14 cellular contexts compared by ENCODE assay signal in genomic region chr10:11232222-11232961, GRCh38.
A peak's percentile ranks its signal among the peaks of the same experiment; 100 is the strongest.
DNase-seq lines count a peak whose midpoint lies in the region; ATAC-seq and TF ChIP-seq lines count a peak whose summit lies in the region.
"Had no signal": no experiment of that assay in that cellular context is flagged by ENCODE, and none has a peak within 500 bp of the region (broad histone marks: within the 10 kb centered on the region; RNA-seq: fewer than 3 reads in every experiment).

No MANE protein-coding gene starts in this region.

- no peak overlapping the region for H3K4me3 Mint-ChIP-seq in activated CD4-positive, alpha-beta T cell treated with anti-CD3 and anti-CD28 coated beads, Interleukin-2, amount 10 ng/mL, durations not matched to agents 7 days and 5 days
- peak overlapping the region; percentile 3 to 65 (median 31) for H3K4me3 Mint-ChIP-seq in naive thymus-derived CD4-positive, alpha-beta T cell

- no peak overlapping the region for H3K27ac ChIP-seq in naive thymus-derived CD4-positive, alpha-beta T cell (ENCODE audit: low read depth, low read length)
- H3K27ac ChIP-seq: SK-N-MC, stomach had no signal

- H3K9me3 Mint-ChIP-seq in activated CD4-positive, alpha-beta T cell treated with anti-CD3 and anti-CD28 coated beads, Interleukin-2, amount 10 ng/mL, durations not matched to agents 7 days and 5 days = no peaks in the 10 kb centered on the region
- no peaks in the 10 kb centered on the region for H3K9me3 Mint-ChIP-seq in naive thymus-derived CD4-positive, alpha-beta T cell

- POLR2A ChIA-PET in activated CD4-positive, alpha-beta T cell treated with anti-CD3 and anti-CD28 coated beads, Interleukin-2, amount 10 ng/mL, durations not matched to agents 7 days and 5 days (lab: Charles Lee) = interaction anchor here (1.0 kb wide), 1 partner anchor 10 kb away, joined by 4 read pairs; no protein-coding TSS in a partner anchor
- POLR2A ChIA-PET in naive thymus-derived CD4-positive, alpha-beta T cell (lab: Charles Lee) = interaction anchor here (0.9 to 1.8 kb wide), 2 partner anchors 10 to 16 kb away, joined by 3 to 6 read pairs; no protein-coding TSS in a partner anchor

- H3K9me3 ChIP-seq in naive thymus-derived CD4-positive, alpha-beta T cell (ENCODE audit: control insufficient read depth in 2 of 3, low read length in 3 of 3) = no peaks in the 10 kb centered on the region
- H3K9me3 ChIP-seq: stomach had no signal

- intact Hi-C loops in naive thymus-derived CD4-positive, alpha-beta T cell (cut with micrococcal nuclease) = no loop called here

- ATAC-seq in GM21381 (IDR thresholded peaks at IDR 0.05; ENCODE audit: unreplicated experiment) = peak; percentile 33
- ATAC-seq in naive thymus-derived CD4-positive, alpha-beta T cell = no peak
- no peak for ATAC-seq in HG02973 (IDR thresholded peaks at IDR 0.05; ENCODE audit: unreplicated experiment)

- no peak for DNase-seq in activated CD4-positive, alpha-beta T cell treated with anti-CD3 and anti-CD28 coated beads, Interleukin-2, amount 10 ng/mL, durations not matched to agents 7 days and 5 days
- no peak for DNase-seq in activated CD4-positive, alpha-beta T cell treated with anti-CD3 and anti-CD28 coated beads for 48 hours
- DNase-seq in activated T-cell treated with anti-CD3 and anti-CD28 coated beads, Interleukin-2, amount 50 U/mL, for 48 hours = peak; percentile 48 to 55
- no peak for DNase-seq in naive thymus-derived CD4-positive, alpha-beta T cell
- DNase-seq in foreskin fibroblast = no peak
- no peak for DNase-seq in KG1 (lab: John Stamatoyannopoulos, UW)
- DNase-seq: COR-L47, NCI-H1105, NCI-H510A treated with DMSO at 0.1 percent for 48 hours, OCI-M1, stomach had no signal

- peaks cover 87% of the 10 kb centered on the region for H3K36me3 Mint-ChIP-seq in activated CD4-positive, alpha-beta T cell treated with anti-CD3 and anti-CD28 coated beads, Interleukin-2, amount 10 ng/mL, durations not matched to agents 7 days and 5 days (ENCODE audit: low read depth)
- H3K36me3 Mint-ChIP-seq in naive thymus-derived CD4-positive, alpha-beta T cell = peaks cover 16 to 51% (median 36%) of the 10 kb centered on the region in 5 donors

- peaks cover 0 to 31% (median 10%) of the 10 kb centered on the region in 3 experiments for H3K36me3 ChIP-seq in naive thymus-derived CD4-positive, alpha-beta T cell (ENCODE audit: control insufficient read depth in 2 of 3, insufficient read depth in 3 of 3, low read length in 3 of 3)

- peaks cover 92% of the 10 kb centered on the region for H3K4me1 Mint-ChIP-seq in activated CD4-positive, alpha-beta T cell treated with anti-CD3 and anti-CD28 coated beads, Interleukin-2, amount 10 ng/mL, durations not matched to agents 7 days and 5 days
- H3K4me1 Mint-ChIP-seq in naive thymus-derived CD4-positive, alpha-beta T cell = peaks cover 75 to 98% (median 97%) of the 10 kb centered on the region in 7 donors

- no peaks in the 10 kb centered on the region for H3K27me3 Mint-ChIP-seq in activated CD4-positive, alpha-beta T cell treated with anti-CD3 and anti-CD28 coated beads, Interleukin-2, amount 10 ng/mL, durations not matched to agents 7 days and 5 days
- no peaks in the 10 kb centered on the region for H3K27me3 Mint-ChIP-seq in naive thymus-derived CD4-positive, alpha-beta T cell

- H3K4me1 ChIP-seq in naive thymus-derived CD4-positive, alpha-beta T cell (ENCODE audit: control insufficient read depth in 2 of 2, insufficient read depth in 2 of 2, low read length in 2 of 2) = peaks cover 64 to 87% of the 10 kb centered on the region in 2 donors

- H3K27me3 ChIP-seq in naive thymus-derived CD4-positive, alpha-beta T cell (ENCODE audit: control insufficient read depth in 2 of 2, insufficient read depth in 2 of 2, low read length in 2 of 2) = no peaks in the 10 kb centered on the region
- H3K27me3 ChIP-seq: stomach had no signal

- peak overlapping the region; percentile 85 for H3K27ac Mint-ChIP-seq in activated CD4-positive, alpha-beta T cell treated with anti-CD3 and anti-CD28 coated beads, Interleukin-2, amount 10 ng/mL, durations not matched to agents 7 days and 5 days
- H3K27ac Mint-ChIP-seq in naive thymus-derived CD4-positive, alpha-beta T cell = peak overlapping the region; percentile 43 to 91 (median 68)

- H3K4me3 ChIP-seq in naive thymus-derived CD4-positive, alpha-beta T cell (ENCODE audit: low read length) = no peak overlapping the region
- H3K4me3 ChIP-seq in foreskin fibroblast (ENCODE audit: low read depth in 1 of 2, low read length in 2 of 2) = no peak overlapping the region
- H3K4me3 ChIP-seq: SK-N-MC, stomach had no signal

- no peak for TF ChIP-seq CTCF in foreskin fibroblast (IDR thresholded peaks at IDR 0.05; ENCODE audit: low read depth, low read length)

- CTCF ChIA-PET in activated CD4-positive, alpha-beta T cell treated with anti-CD3 and anti-CD28 coated beads, Interleukin-2, amount 10 ng/mL, durations not matched to agents 7 days and 5 days (lab: Charles Lee) = no interaction called here
- CTCF ChIA-PET in naive thymus-derived CD4-positive, alpha-beta T cell (lab: Charles Lee) = interaction anchor here (1.0 kb wide), 1 partner anchor 16 kb away, joined by 3 read pairs; no protein-coding TSS in a partner anchor

Comparison
In these comparisons a context has a peak if more than half of its experiments do, and no peak if none do; other contexts are left out.
1. DNase-seq: peak in activated T-cell treated with anti-CD3 and anti-CD28 coated beads, Interleukin-2, amount 50 U/mL, for 48 hours (2 of 2); none in activated CD4-positive, alpha-beta T cell treated with anti-CD3 and anti-CD28 coated beads, Interleukin-2, amount 10 ng/mL, durations not matched to agents 7 days and 5 days (single experiment), activated CD4-positive, alpha-beta T cell treated with anti-CD3 and anti-CD28 coated beads for 48 hours (single experiment), naive thymus-derived CD4-positive, alpha-beta T cell (0 of 9), foreskin fibroblast (0 of 2) and KG1 (single experiment).